11 cellular contexts compared by ENCODE assay signal in genomic region chr9:72554221-72554641, GRCh38. TPM values are rescaled to one million over a fixed set of nuclear protein-coding genes. Genes with fewer than 3 reads are reported as not detected.
DNase-seq lines count a peak whose midpoint lies in the region; ATAC-seq and TF ChIP-seq lines count a peak whose summit lies in the region.
"Had no signal": no experiment of that assay in that cellular context is flagged by ENCODE, and none has a peak within 500 bp of the region (broad histone marks: within the 10 kb centered on the region; RNA-seq: fewer than 3 reads in every experiment).

No MANE protein-coding gene starts in this region.

- peak overlapping the region; percentile 87 for H2AFZ ChIP-seq in HCT116 (ENCODE audit: low read depth, low read length, poor library complexity, severe bottlenecking)

- no peaks in the 10 kb centered on the region for H3K9me2 ChIP-seq in HCT116 (ENCODE audit: insufficient read depth)

- H3K4me1 Mint-ChIP-seq in MCF 10A (ENCODE audit: insufficient read depth, unreplicated experiment) = peaks cover 24% of the 10 kb centered on the region
- H3K4me1 Mint-ChIP-seq: naive B cell had no signal

- in situ Hi-C loops in transverse colon (cut with MboI; ENCODE audit: low pct_ligation_motif_present in 1 of 4, low pct_unique_long_range_greater_than_20kb in 1 of 4, low sequenced_read_pairs in 3 of 4) = loop anchor here in 1 of 4 donors (25.0 kb wide), 1 partner anchor 92 kb away; no protein-coding TSS in a partner anchor

- H3K9me3 ChIP-seq in HCT116 (ENCODE audit: control insufficient read depth in 1 of 2, insufficient read depth in 1 of 2, low read depth in 1 of 2, low read length in 2 of 2) (no peaks in the 10 kb centered on the region), transverse colon (no peaks in the 10 kb centered on the region)

- peak overlapping the region; percentile 96 for H3K27ac Mint-ChIP-seq in MCF 10A (ENCODE audit: low read depth, unreplicated experiment)
- H3K27ac Mint-ChIP-seq: activated T-cell treated with anti-CD3 and anti-CD28 coated beads, Interleukin-2, amount 50 U/mL, for 24 hours; naive B cell had no signal

- H3K27ac ChIP-seq in HCT116 (ENCODE audit: low read depth, low read length) (no peak overlapping the region; the same call in 1 of the 2 replicates), transverse colon (peak overlapping the region in 3 of 4 donors; percentile 35 to 45 (median 44))

- H3K79me2 ChIP-seq in HCT116 (ENCODE audit: insufficient read depth, low read length) = no peaks in the 10 kb centered on the region

- H3K4me3 ChIP-seq in HCT116 (replicated peaks in 1 of 2; ENCODE audit: low read depth in 1 of 2, low read length in 2 of 2) (no peak overlapping the region), transverse colon (no peak overlapping the region)

- H3K36me3 Mint-ChIP-seq in MCF 10A (ENCODE audit: insufficient read depth, unreplicated experiment) = no peaks in the 10 kb centered on the region
- H3K36me3 Mint-ChIP-seq: naive B cell had no signal

- no peak for TF ChIP-seq RAD21 in HCT116 (IDR thresholded peaks at IDR 0.05; ENCODE audit: low read depth)

- no peaks in the 10 kb centered on the region for H3K9me3 Mint-ChIP-seq in MCF 10A (ENCODE audit: unreplicated experiment)
- H3K9me3 Mint-ChIP-seq: activated T-cell treated with anti-CD3 and anti-CD28 coated beads, Interleukin-2, amount 50 U/mL, for 24 hours had no signal

- H3K27me3 ChIP-seq in HCT116 (ENCODE audit: insufficient read depth, low read length) (no peaks in the 10 kb centered on the region), transverse colon (no peaks in the 10 kb centered on the region)

- BruUV-seq in HCT116 (replicated peaks; lab: Mats Ljungman, UMichigan) = no TSS peak
- BruUV-seq in MCF 10A (replicated peaks; lab: Mats Ljungman, UMichigan) = no TSS peak

- POLR2A ChIA-PET in HCT116 (lab: Charles Lee) = interaction anchor here (0.9 to 1.3 kb wide), 2 partner anchors 23 to 77 kb away, joined by 3 read pairs; no protein-coding TSS in a partner anchor
- POLR2A ChIA-PET in MCF 10A (lab: Yijun Ruan, JAX) = interaction anchor here (1.0 to 5.9 kb wide), 15 partner anchors 9 to 191 kb away, joined by 3 to 52 read pairs (median 5); partner anchors contain the start of gene ZFAND5

- ATAC-seq in HCT116 (no peak), left lobe of liver (peak; percentile 86)

- TF ChIP-seq CTCF in HCT116 (IDR thresholded peaks at IDR 0.05 in 2 of 3, conservative IDR thresholded peaks at IDR 0.05 in 1 of 3; ENCODE audit: borderline replicate concordance in 1 of 3, insufficient read depth in 1 of 3, low read depth in 2 of 3, low read length in 2 of 3) (no peak), MCF 10A (IDR thresholded peaks at IDR 0.05; ENCODE audit: unreplicated experiment) (no peak), transverse colon (IDR thresholded peaks at IDR 0.05) (no peak)

- peak overlapping the region; percentile 17 for H3K4me3 Mint-ChIP-seq in MCF 10A (ENCODE audit: unreplicated experiment)
- H3K4me3 Mint-ChIP-seq: activated T-cell treated with anti-CD3 and anti-CD28 coated beads, Interleukin-2, amount 50 U/mL, for 24 hours; naive B cell had no signal

- no peak overlapping the region for H3K9ac ChIP-seq in HCT116 (ENCODE audit: low read length)

- TF ChIP-seq EP300 in transverse colon (IDR thresholded peaks at IDR 0.05; ENCODE audit: low read depth) = no peak

- no peaks in the 10 kb centered on the region for H3K36me3 ChIP-seq in HCT116 (ENCODE audit: control insufficient read depth in 1 of 2, insufficient read depth in 2 of 2, low read length in 2 of 2)
- no peaks in the 10 kb centered on the region for H3K36me3 ChIP-seq in transverse colon

- no peaks in the 10 kb centered on the region for H4K20me1 ChIP-seq in HCT116 (ENCODE audit: insufficient read depth)

- CTCF ChIA-PET in HCT116 (lab: Charles Lee) (interaction anchor here (0.8 kb wide), 1 partner anchor 38 kb away, joined by 3 read pairs; no protein-coding TSS in a partner anchor), MCF 10A (lab: Yijun Ruan, JAX) (interaction anchor here (0.9 to 2.1 kb wide), 6 partner anchors 12 to 45 kb away, joined by 4 to 9 read pairs (median 6); no protein-coding TSS in a partner anchor)

- intact Hi-C loops in HCT116 (cut with micrococcal nuclease) (loop anchor here (10.0 kb wide), 1 partner anchor 59 kb away; no protein-coding TSS in a partner anchor), MCF 10A (cut with micrococcal nuclease) (no loop called here), transverse colon (cut with DNase I; ENCODE audit: low total_unique reads) (no loop called here)

- H3K4me1 ChIP-seq in HCT116 (ENCODE audit: control insufficient read depth in 1 of 2, insufficient read depth in 2 of 2, low read length in 2 of 2) (peaks cover 27 to 42% of the 10 kb centered on the region in 2 experiments), transverse colon (peaks cover 10 to 16% (median 12%) of the 10 kb centered on the region in 4 donors)

- H3K27me3 Mint-ChIP-seq in MCF 10A (ENCODE audit: insufficient read depth, unreplicated experiment) = no peaks in the 10 kb centered on the region
- H3K27me3 Mint-ChIP-seq: activated T-cell treated with anti-CD3 and anti-CD28 coated beads, Interleukin-2, amount 50 U/mL, for 24 hours had no signal

- TF ChIP-seq POLR2A in HCT116 (IDR thresholded peaks at IDR 0.05; ENCODE audit: borderline replicate concordance, extremely low read depth, insufficient read depth, insufficient read length) = no peak
- no peak for TF ChIP-seq POLR2A in transverse colon (IDR thresholded peaks at IDR 0.05)

- RAD21 ChIA-PET in HCT116 (lab: Charles Lee; ENCODE audit: low non-redundant PET in 1 of 2, low total read pairs in 2 of 2, uncharacterized antibody in 2 of 2, unreplicated experiment in 2 of 2) = no interaction called here

- 19 to 24% methylated on average over 3 of the region's 3 CpGs for WGBS in transverse colon (ENCODE audit: low coverage in 1 of 2), 2 donors

- peak overlapping the region; percentile 11 for H3K4me2 ChIP-seq in HCT116 (ENCODE audit: low read length)

- DNase-seq in HCT116 (ENCODE audit: low read depth, low spot score) (no peak), MCF 10A (ENCODE audit: unreplicated experiment) (peak; percentile 52), left lobe of liver (ENCODE audit: low spot score) (no peak), transverse colon (no peak), 8988T (no peak), DMS79 (lab: John Stamatoyannopoulos, UW) (no peak)
- no peak for DNase-seq in activated CD4-positive, alpha-beta T cell treated with anti-CD3 and anti-CD28 coated beads for 4 hours
- DNase-seq in stimulated activated naive CD4-positive, alpha-beta T cell (lab: John Stamatoyannopoulos, UW) = no peak
- DNase-seq: activated T-cell treated with anti-CD3 and anti-CD28 coated beads, Interleukin-2, amount 50 U/mL, for 24 hours; naive B cell had no signal

TF ChIP-seq in HCT116, 20 proteins besides CTCF, POLR2A, EP300 and RAD21:
- no peak for TF ChIP-seq JUND (IDR thresholded peaks at IDR 0.05)
- no peak for TF ChIP-seq CBX3 (IDR thresholded peaks at IDR 0.05; ENCODE audit: low read depth)
- TF ChIP-seq POLR2AphosphoS5 (IDR thresholded peaks at IDR 0.05; ENCODE audit: low read depth, low read length) = no peak
- no peak for TF ChIP-seq ATF3 (IDR thresholded peaks at IDR 0.05)
- TF ChIP-seq YY1 (IDR thresholded peaks at IDR 0.05; ENCODE audit: extremely low read depth, insufficient replicate concordance, low read depth, low read length) = no peak
- 0 out of 2 replicates have a peak, but pooled peaks have one; percentile 1 for TF ChIP-seq FOSL1 (IDR thresholded peaks at IDR 0.05; ENCODE audit: low read depth)
- TF ChIP-seq EZH2phosphoT487 (IDR thresholded peaks at IDR 0.05; ENCODE audit: borderline replicate concordance) = no peak
- TF ChIP-seq ELF1 (IDR thresholded peaks at IDR 0.05; ENCODE audit: borderline replicate concordance, low read depth) = no peak
- no peak for TF ChIP-seq SP1 (IDR thresholded peaks at IDR 0.05; ENCODE audit: low read depth)

RNA-seq across cellular contexts. Expression of gene TMC1, which starts 32.8 kb away (rescaled TPM):
- total RNA-seq in HCT116 (2021; ENCODE audit: unreplicated experiment) (0.57 TPM), MCF 10A (2022) (not detected in 2 replicates), left lobe of liver (0.18 TPM), transverse colon (under 1 TPM in 1 of 4 donors, not detected in 3; 0.32 TPM)
- polyA plus RNA-seq in HCT116 (2012) = 0.64 and 0.77 TPM in 2 replicates
- total RNA-seq: T-helper 2 cell treated with Interferon-gamma antibody and Interleukin-4, amounts not matched to agents 100 ng/mL and 5 ng/mL, for 36 hours had no signal
